Comparison of ENCODE assay signal across 8 cellular contexts in the genomic region with DNA sequence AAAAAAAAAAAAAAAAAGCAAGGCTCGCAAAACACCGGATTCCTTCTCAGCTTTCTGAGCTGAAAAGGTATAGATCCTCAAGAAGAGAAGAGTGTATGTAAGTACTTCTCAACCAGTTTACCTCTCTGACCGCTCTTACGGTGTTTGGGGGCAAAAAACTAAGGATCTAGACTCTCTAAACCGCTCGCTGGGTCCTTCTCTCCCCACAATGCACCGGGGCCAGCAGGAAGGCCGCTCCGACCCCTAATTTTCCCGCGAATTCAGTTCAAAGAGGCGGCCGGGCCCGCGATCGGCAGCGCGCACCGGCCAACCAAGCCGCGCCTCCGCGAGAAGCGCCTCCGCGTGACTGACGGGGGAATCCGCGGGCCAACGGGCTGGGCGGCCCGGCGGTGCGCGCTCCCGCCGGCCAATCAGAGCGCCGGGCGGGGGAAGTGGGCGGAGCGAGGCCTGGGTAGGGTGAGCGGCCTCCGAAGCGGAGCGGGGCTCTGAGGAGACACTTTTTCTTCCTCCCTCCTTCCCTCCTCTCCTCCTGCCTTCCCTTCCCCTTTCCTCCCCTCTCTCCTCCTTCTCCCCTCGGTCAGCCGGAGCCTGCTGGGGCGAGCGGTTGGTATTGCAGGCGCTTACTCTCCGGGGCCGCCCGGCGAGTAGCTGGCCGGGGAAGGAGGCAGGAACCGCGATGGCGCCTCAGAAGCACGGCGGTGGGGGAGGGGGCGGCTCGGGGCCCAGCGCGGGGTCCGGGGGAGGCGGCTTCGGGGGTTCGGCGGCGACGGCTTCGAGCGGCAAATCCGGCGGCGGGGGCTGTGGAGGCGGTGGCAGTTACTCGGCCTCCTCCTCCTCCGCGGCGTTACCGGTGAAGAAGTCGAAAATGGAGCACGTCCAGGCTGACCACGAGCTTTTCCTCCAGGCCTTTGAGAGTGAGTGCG.
DNase-seq lines count a peak whose midpoint lies in the region; ATAC-seq and TF ChIP-seq lines count a peak whose summit lies in the region.
"Not testable (repeated sequence)": the region's sequence is repeated elsewhere in the genome, so short reads cannot be mapped to it uniquely, and the experiment has no call there.

No MANE protein-coding gene starts in this region.

- not testable (repeated sequence) for H3K9me3 Mint-ChIP-seq in CD8-positive, alpha-beta T cell; memory B cell

- H3K27me3 Mint-ChIP-seq in CD8-positive, alpha-beta T cell (ENCODE audit: low read depth); memory B cell: not testable (repeated sequence)

- H3K36me3 Mint-ChIP-seq in CD8-positive, alpha-beta T cell, result peaks cover 11% of the 10 kb centered on the region
- not testable (repeated sequence) for H3K36me3 Mint-ChIP-seq in memory B cell

- intact Hi-C loops in CD8-positive, alpha-beta T cell (cut with DNase I, micrococcal nuclease), result loop anchor here (1.0 to 5.0 kb wide), 5 partner anchors 21 to 1126 kb away; partner anchors contain the start of genes COPRS (in 1 of the 2), CRLF3 (in 1 of the 2) and TEFM (in 1 of the 2)

- H3K27ac Mint-ChIP-seq in CD8-positive, alpha-beta T cell, result peak overlapping the region; percentile 95
- peak overlapping the region; percentile 97 for H3K27ac Mint-ChIP-seq in memory B cell

- not testable (repeated sequence) for H3K9me3 ChIP-seq in CD8-positive, alpha-beta T cell (ENCODE audit: low read length)

- not testable (repeated sequence) for H3K36me3 ChIP-seq in CD8-positive, alpha-beta T cell (ENCODE audit: insufficient read depth, low read length)

- peak overlapping the region; percentile 57 for H3K27ac ChIP-seq in CD8-positive, alpha-beta T cell (ENCODE audit: low read depth, low read length)
- H3K27ac ChIP-seq in HL-60 (replicated peaks), result peak overlapping the region; percentile 89

- ATAC-seq in CD8-positive, alpha-beta T cell, result peak; percentile 98
- ATAC-seq in GM19467 (IDR thresholded peaks at IDR 0.05; ENCODE audit: unreplicated experiment) (peak; percentile 87), memory B cell (ENCODE audit: low read depth) (peak; percentile 92)

- POLR2A ChIA-PET in CD8-positive, alpha-beta T cell (lab: Charles Lee), result interaction anchor here (0.6 to 0.7 kb wide), 2 partner anchors 34 to 840 kb away, joined by 3 read pairs; no protein-coding TSS in a partner anchor

- H3K4me3 ChIP-seq in CD8-positive, alpha-beta T cell (ENCODE audit: low read depth, low read length), result peak overlapping the region; percentile 67
- peak overlapping the region; percentile 58 for H3K4me3 ChIP-seq in HL-60 (replicated peaks; ENCODE audit: insufficient read depth, low read length)

- TF ChIP-seq CTCF in CD8-positive, alpha-beta T cell (IDR thresholded peaks at IDR 0.05); HL-60 (IDR thresholded peaks at IDR 0.05; ENCODE audit: insufficient read depth, low read length): not testable (repeated sequence)

- H3K27me3 ChIP-seq in CD8-positive, alpha-beta T cell (ENCODE audit: insufficient read depth, low read length); HL-60 (ENCODE audit: insufficient read depth, poor library complexity, severe bottlenecking): not testable (repeated sequence)

- H3K4me3 Mint-ChIP-seq in CD8-positive, alpha-beta T cell, result peak overlapping the region; percentile 96
- peak overlapping the region; percentile 99 for H3K4me3 Mint-ChIP-seq in memory B cell

- CTCF ChIA-PET in CD8-positive, alpha-beta T cell (lab: Charles Lee), result interaction anchor here (0.6 kb wide), 1 partner anchor 356 kb away, joined by 5 read pairs; no protein-coding TSS in a partner anchor

- H3K4me1 ChIP-seq in CD8-positive, alpha-beta T cell (ENCODE audit: insufficient read depth, low read length), result peaks cover 14% of the 10 kb centered on the region

- peak; percentile 71 to 89 (median 83) for DNase-seq in CD8-positive, alpha-beta T cell
- DNase-seq in HL-60 (ENCODE audit: low read depth in 1 of 2, low spot score in 1 of 2), result peak; percentile 52 to 82
- DNase-seq in NOMO-1 (lab: John Stamatoyannopoulos, UW; ENCODE audit: unreplicated experiment in 2 of 2), result peak; percentile 57
- peak; percentile 91 for DNase-seq in activated CD8-positive, alpha-beta memory T cell treated with anti-CD3 and anti-CD28 coated beads for 24 hours
- peak; percentile 72 for DNase-seq in effector CD4-positive, alpha-beta T cell
- DNase-seq in memory B cell (ENCODE audit: low spot score in 2 of 2), result peak; percentile 64 to 82
- peak; percentile 64 to 86 (median 69) for DNase-seq in stimulated activated CD4-positive, alpha-beta T cell treated with anti-CD3 and anti-CD28 coated beads, TNF-alpha, amount 100 ng/mL, for 24 hours (ENCODE audit: low read depth in 3 of 3)

- H3K4me1 Mint-ChIP-seq in CD8-positive, alpha-beta T cell (ENCODE audit: low read depth), result peaks cover 25% of the 10 kb centered on the region
- H3K4me1 Mint-ChIP-seq in memory B cell, result not testable (repeated sequence)

Comparison
In these comparisons a context has a peak if more than half of its experiments do, and no peak if none do; other contexts are left out.
1. Peak in every context shown above with its lines: DNase-seq, ATAC-seq, H3K4me3 ChIP-seq and H3K27ac ChIP-seq.